In genomic region chr3:48674505-48674904, GRCh38 we compare ENCODE assay signal across 24 cellular contexts. TPM values are rescaled to one million over a fixed set of nuclear protein-coding genes. Genes with fewer than 3 reads are reported as not detected.
"Had no signal": no experiment of that assay in that cellular context is flagged by ENCODE, and none has a peak within 500 bp of the region (broad histone marks: within the 10 kb centered on the region; RNA-seq: fewer than 3 reads in every experiment).

No MANE protein-coding gene starts in this region.

- H3K4me3 ChIP-seq: K562 had no signal

- H3K27me3 Mint-ChIP-seq: IgD-negative memory B cell had no signal

- H3K4me2 ChIP-seq: KMS-11, SK-N-SH had no signal

- DNase-seq: Kasumi-1, MM.1S, NCI-H1092 treated with DMSO at 0.1 percent for 48 hours, NCI-H1436, NCI-H187, NCI-H2029, NCI-H2081 treated with DMSO at 0.1 percent for 48 hours, NCI-H2171, NCI-H226, NCI-H446, NCI-H510A, NCI-H524 treated with DMSO at 0.1 percent for 48 hours, NCI-H69, NCI-H774, RPMI8226, SK-N-SH, SW 1271 had no signal

- ATAC-seq: K562, Right ventricle myocardium inferior had no signal

- H3K9me3 ChIP-seq: SK-N-SH had no signal

- H3K9ac ChIP-seq: KMS-11, SK-N-SH had no signal

- H3K27ac ChIP-seq: KMS-11 had no signal

RNA-seq across cellular contexts. Expression of gene TMEM89, which starts 52.9 kb away (rescaled TPM):
- total RNA-seq: HT1080, K562, M059J, Right ventricle myocardium inferior, SK-MEL-5 had no signal
- polyA plus RNA-seq: IgD-negative memory B cell, K562, SK-N-SH had no signal
